Comparison of ENCODE assay signal across 10 cellular contexts in genomic region chrX:42094208-42094607, GRCh38.
DNase-seq lines count a peak whose midpoint lies in the region; ATAC-seq and TF ChIP-seq lines count a peak whose summit lies in the region.
"Had no signal": no experiment of that assay in that cellular context is flagged by ENCODE, and none has a peak within 500 bp of the region (broad histone marks: within the 10 kb centered on the region; RNA-seq: fewer than 3 reads in every experiment).

No MANE protein-coding gene starts in this region.

- no peaks in the 10 kb centered on the region for H3K9me3 ChIP-seq in smooth muscle cell (replicated peaks; ENCODE audit: low read depth)
- H3K9me3 ChIP-seq: gastroesophageal sphincter had no signal

- H3K36me3 ChIP-seq in smooth muscle cell (ENCODE audit: low read depth), result no peaks in the 10 kb centered on the region
- H3K36me3 ChIP-seq: gastroesophageal sphincter had no signal

- H3F3A ChIP-seq in smooth muscle cell (ENCODE audit: low read depth), result peaks cover 3% of the 10 kb centered on the region

- H3K36me3 Mint-ChIP-seq in activated T-cell treated with anti-CD3 and anti-CD28 coated beads, Interleukin-2, amount 50 U/mL, for 4 hours (ENCODE audit: insufficient read depth), result no peaks in the 10 kb centered on the region

- no peak for ATAC-seq in activated T-cell treated with anti-CD3 and anti-CD28 coated beads, Interleukin-2, amount 50 U/mL, for 4 hours
- ATAC-seq in Right ventricle myocardium superior (ENCODE audit: poor library complexity), result no peak
- ATAC-seq: gastroesophageal sphincter had no signal

- H4K20me1 ChIP-seq in smooth muscle cell (ENCODE audit: low read depth), result no peaks in the 10 kb centered on the region

- H3K9me3 Mint-ChIP-seq in activated T-cell treated with anti-CD3 and anti-CD28 coated beads, Interleukin-2, amount 50 U/mL, for 4 hours, result no peaks in the 10 kb centered on the region
- H3K9me3 Mint-ChIP-seq: stimulated activated naive CD8-positive, alpha-beta T cell treated with anti-CD3 and anti-CD28 coated beads, Interleukin-15, Interleukin-2, amounts not matched to agents 100 ng/mL and 50 ng/mL, for 24 hours had no signal

- TF ChIP-seq CTCF in epithelial cell of proximal tubule (conservative IDR thresholded peaks at IDR 0.05; ENCODE audit: low read depth, low read length), result no peak
- TF ChIP-seq CTCF in smooth muscle cell (IDR thresholded peaks at IDR 0.05; ENCODE audit: borderline replicate concordance, insufficient read depth, poor library complexity, severe bottlenecking), result no peak

- no peak for DNase-seq in activated T-cell treated with anti-CD3 and anti-CD28 coated beads, Interleukin-2, amount 50 U/mL, for 4 hours
- DNase-seq in activated T-cell treated with anti-CD3 and anti-CD28 coated beads for 4 hours (no peak), NAMALWA (ENCODE audit: low spot score) (peak; percentile 5), epithelial cell of proximal tubule (ENCODE audit: low read depth) (peak; percentile 57), smooth muscle cell (lab: John Stamatoyannopoulos, UW; ENCODE audit: unreplicated experiment) (no peak), DMS79 treated with DMSO at 0.1 percent for 48 hours (lab: John Stamatoyannopoulos, UW) (no peak), Right ventricle myocardium superior (no peak), epidermal melanocyte (ENCODE audit: insufficient read length, low spot score) (no peak)

- 59% methylated on average over 4 of the region's 4 CpGs for WGBS in smooth muscle cell (ENCODE audit: low lambda C conversion rate)

- H3K27ac ChIP-seq in smooth muscle cell (ENCODE audit: low read depth), result peak overlapping the region; percentile 99
- H3K27ac ChIP-seq: gastroesophageal sphincter had no signal

- no peaks in the 10 kb centered on the region for H3K79me2 ChIP-seq in smooth muscle cell (ENCODE audit: low read depth)

- intact Hi-C loops in Right ventricle myocardium superior (cut with DNase I), result no loop called here

- H3K4me1 Mint-ChIP-seq in activated T-cell treated with anti-CD3 and anti-CD28 coated beads, Interleukin-2, amount 50 U/mL, for 4 hours (ENCODE audit: low read depth), result peaks cover 13% of the 10 kb centered on the region

- H3K4me2 ChIP-seq in smooth muscle cell, result peak overlapping the region; percentile 21

- peaks cover 16% of the 10 kb centered on the region for H3K4me1 ChIP-seq in smooth muscle cell (ENCODE audit: low read depth)
- H3K4me1 ChIP-seq: gastroesophageal sphincter had no signal

- peak overlapping the region; percentile 51 for H2AFZ ChIP-seq in smooth muscle cell (ENCODE audit: low read depth)

- H3K4me3 ChIP-seq in epithelial cell of proximal tubule (ENCODE audit: low read depth, low read length), result peak overlapping the region; percentile 19
- H3K4me3 ChIP-seq in smooth muscle cell, result no peak overlapping the region
- H3K4me3 ChIP-seq: gastroesophageal sphincter had no signal

- H3K27me3 Mint-ChIP-seq in activated T-cell treated with anti-CD3 and anti-CD28 coated beads, Interleukin-2, amount 50 U/mL, for 4 hours (ENCODE audit: low read depth), result no peaks in the 10 kb centered on the region
- H3K27me3 Mint-ChIP-seq: stimulated activated naive CD8-positive, alpha-beta T cell treated with anti-CD3 and anti-CD28 coated beads, Interleukin-15, Interleukin-2, amounts not matched to agents 100 ng/mL and 50 ng/mL, for 24 hours had no signal

- no peak overlapping the region for H3K9ac ChIP-seq in smooth muscle cell (ENCODE audit: low read depth)

- peak overlapping the region; percentile 42 for H3K4me3 Mint-ChIP-seq in activated T-cell treated with anti-CD3 and anti-CD28 coated beads, Interleukin-2, amount 50 U/mL, for 4 hours
- H3K4me3 Mint-ChIP-seq: stimulated activated naive CD8-positive, alpha-beta T cell treated with anti-CD3 and anti-CD28 coated beads, Interleukin-15, Interleukin-2, amounts not matched to agents 100 ng/mL and 50 ng/mL, for 24 hours had no signal

- no peaks in the 10 kb centered on the region for H3K27me3 ChIP-seq in smooth muscle cell (ENCODE audit: low read depth)
- H3K27me3 ChIP-seq: gastroesophageal sphincter had no signal

Comparison
In these comparisons a context has a peak if more than half of its experiments do, and no peak if none do; other contexts are left out.
1. DNase-seq: peak in NAMALWA (single experiment) and epithelial cell of proximal tubule (single experiment); none in activated T-cell treated with anti-CD3 and anti-CD28 coated beads, Interleukin-2, amount 50 U/mL, for 4 hours (single experiment), activated T-cell treated with anti-CD3 and anti-CD28 coated beads for 4 hours (single experiment), smooth muscle cell (single experiment), DMS79 treated with DMSO at 0.1 percent for 48 hours (single experiment), Right ventricle myocardium superior (single experiment) and epidermal melanocyte (single experiment).